Comparison of ENCODE assay signal across 16 cellular contexts in genomic region chr15:97978408-97979130, GRCh38. TPM values are rescaled to one million over a fixed set of nuclear protein-coding genes. Genes with fewer than 3 reads are reported as not detected.
DNase-seq lines count a peak whose midpoint lies in the region; ATAC-seq, FAIRE-seq and TF ChIP-seq lines count a peak whose summit lies in the region.
"Had no signal": no experiment of that assay in that cellular context is flagged by ENCODE, and none has a peak within 500 bp of the region (broad histone marks: within the 10 kb centered on the region; RNA-seq: fewer than 3 reads in every experiment).

No MANE protein-coding gene starts in this region.

- DNase-seq in cardiac muscle cell (ENCODE audit: low read depth in 1 of 2, low spot score in 1 of 2) (peak; percentile 11 to 40), Right ventricle myocardium inferior (ENCODE audit: missing footprints) (no peak), K562 (ENCODE audit: extremely low read depth in 1 of 4, low spot score in 3 of 4) (peak in 2 of 4 experiments; percentile 17 to 36), left kidney (ENCODE audit: low read depth, low spot score) (peak; percentile 57), thoracic aorta (ENCODE audit: low spot score) (no peak), T-helper 2 cell (no peak)
- DNase-seq: activated CD4-positive, alpha-beta T cell treated with anti-CD3 and anti-CD28 coated beads, Interleukin-2, amount 50 U/mL, for 48 hours; DMS 273 treated with DMSO at 0.1 percent for 48 hours; effector memory CD4-positive, alpha-beta T cell; left colon; NCI-H524 had no signal

- H3K27ac ChIP-seq in cardiac muscle cell (peak overlapping the region; percentile 15), K562 (ENCODE audit: extremely low read depth, low read depth, low read length) (no peak overlapping the region), thoracic aorta (no peak overlapping the region)
- H3K27ac ChIP-seq: neural progenitor cell, RWPE1, tibial nerve had no signal

- WGBS in K562 (ENCODE audit: insufficient coverage, low coverage, missing lambda C conversion rate), result 2% methylated on average over 4 of the region's 4 CpGs

- no peak for TF ChIP-seq POLR2A in K562 (conservative IDR thresholded peaks at IDR 0.05)

- H3K79me2 ChIP-seq in K562 (ENCODE audit: control insufficient read depth, insufficient read depth, low read length), result no peaks in the 10 kb centered on the region

- TF ChIP-seq CTCF in cardiac muscle cell (IDR thresholded peaks at IDR 0.05; ENCODE audit: low read depth, low read length), result no peak
- TF ChIP-seq CTCF in K562 (IDR thresholded peaks at IDR 0.05 in 2 of 3, conservative IDR thresholded peaks at IDR 0.05 in 1 of 3; ENCODE audit: insufficient read depth in 2 of 3, low read depth in 1 of 3, low read length in 3 of 3), result no peak
- no peak for TF ChIP-seq CTCF in thoracic aorta (IDR thresholded peaks at IDR 0.05)

- no peaks in the 10 kb centered on the region for H3K27me3 ChIP-seq in cardiac muscle cell
- peaks cover 0 to 8% of the 10 kb centered on the region in 2 experiments; a peak in 1 of 5 replicates for H3K27me3 ChIP-seq in K562 (ENCODE audit: control insufficient read depth in 2 of 2, insufficient read depth in 2 of 2, low read length in 2 of 2)
- no peaks in the 10 kb centered on the region for H3K27me3 ChIP-seq in thoracic aorta (replicated peaks; ENCODE audit: insufficient read depth)
- H3K27me3 ChIP-seq: neural progenitor cell, tibial nerve had no signal

- H3K9ac ChIP-seq in K562 (ENCODE audit: insufficient read depth in 1 of 2, low read depth in 2 of 2, low read length in 2 of 2), result peak overlapping the region in 1 of 2 experiments; percentile 28; a peak in 1 of 4 replicates
- H3K9ac ChIP-seq: neural progenitor cell had no signal

- POLR2A ChIA-PET in K562 (lab: Yijun Ruan, JAX), result interaction anchor here (0.8 to 2.5 kb wide), 5 partner anchors 9 to 42 kb away, joined by 4 to 7 read pairs (median 5); no protein-coding TSS in a partner anchor

- no peaks in the 10 kb centered on the region for H4K20me1 ChIP-seq in K562 (replicated peaks; ENCODE audit: control insufficient read depth, insufficient read depth, low read length)

- no peaks in the 10 kb centered on the region for H3K9me1 ChIP-seq in K562 (ENCODE audit: control insufficient read depth, insufficient read depth, low read length)

- in situ Hi-C loops in K562 (cut with MboI), result no loop called here

- CTCF ChIA-PET in K562 (lab: Yijun Ruan, JAX; ENCODE audit: low intra/inter-chr PET ratio), result no interaction called here

- TF ChIP-seq EP300 in K562 (IDR thresholded peaks at IDR 0.05; ENCODE audit: low read length), result peak; percentile 58; the same call in 1 of the 2 replicates

- H3K4me3 ChIP-seq in cardiac muscle cell (no peak overlapping the region), K562 (no peak overlapping the region), thoracic aorta (no peak overlapping the region)
- H3K4me3 ChIP-seq: neural progenitor cell, tibial nerve had no signal

- BruUV-seq in K562 (replicated peaks; lab: Mats Ljungman, UMichigan), result no TSS peak

- H3K9me3 ChIP-seq in cardiac muscle cell (ENCODE audit: low read depth) (no peaks in the 10 kb centered on the region), K562 (replicated peaks; ENCODE audit: control insufficient read depth, insufficient read depth, low read depth, low read length) (no peaks in the 10 kb centered on the region), thoracic aorta (no peaks in the 10 kb centered on the region)
- H3K9me3 ChIP-seq: tibial nerve had no signal

- no peak for TF ChIP-seq RAD21 in K562 (CRISPR knock-in tag; conservative IDR thresholded peaks at IDR 0.05 in 1 of 2, IDR thresholded peaks at IDR 0.05 in 1 of 2)

- no peaks in the 10 kb centered on the region for H3K36me3 ChIP-seq in cardiac muscle cell
- H3K36me3 ChIP-seq in K562 (ENCODE audit: control insufficient read depth, insufficient read depth, low read length), result no peaks in the 10 kb centered on the region; the same call in 2 of the 3 replicates
- no peaks in the 10 kb centered on the region for H3K36me3 ChIP-seq in thoracic aorta
- H3K36me3 ChIP-seq: neural progenitor cell had no signal

- no peak overlapping the region for H3K4me2 ChIP-seq in K562 (ENCODE audit: insufficient read depth, low read length)
- H3K4me2 ChIP-seq: neural progenitor cell had no signal

- peak; percentile 82 for FAIRE-seq in K562 (lab: Jason Lieb, UNC)

- intact Hi-C loops in Right ventricle myocardium inferior (cut with DNase I) (no loop called here), K562 (cut with micrococcal nuclease) (no loop called here)

- H2AFZ ChIP-seq in K562 (ENCODE audit: low read depth, low read length), result peak overlapping the region; percentile 64; the same call in 1 of the 2 replicates
- H2AFZ ChIP-seq: neural progenitor cell had no signal

- no peak for ATAC-seq in Right ventricle myocardium inferior
- ATAC-seq in K562, result peak; percentile 68
- ATAC-seq in thoracic aorta (ENCODE audit: insufficient number of reproducible peaks, low FRiP score, low read depth), result peak; percentile 56
- no peak for ATAC-seq in HG03565 (IDR thresholded peaks at IDR 0.05; ENCODE audit: unreplicated experiment)
- no peak for ATAC-seq in GM18861 (IDR thresholded peaks at IDR 0.05; ENCODE audit: unreplicated experiment)

- H3K4me1 ChIP-seq in cardiac muscle cell (ENCODE audit: low read depth) (peaks cover 15% of the 10 kb centered on the region), K562 (replicated peaks in 1 of 2; ENCODE audit: control insufficient read depth in 2 of 2, insufficient read depth in 2 of 2, low read length in 2 of 2) (peaks cover 3 to 21% of the 10 kb centered on the region in 2 experiments; a peak in 4 of 5 replicates), thoracic aorta (ENCODE audit: control insufficient read depth in 1 of 2, low read depth in 2 of 2) (no peaks in the 10 kb centered on the region)
- H3K4me1 ChIP-seq: neural progenitor cell, tibial nerve had no signal

TF ChIP-seq in K562, 482 proteins besides CTCF, POLR2A, EP300 and RAD21 (continues in another document):
- TF ChIP-seq COPS2 (conservative IDR thresholded peaks at IDR 0.05) (no peak), AFF1 (IDR thresholded peaks at IDR 0.05; ENCODE audit: low read depth in 1 of 2, partially characterized antibody in 2 of 2) (no peak), MAFG (tag; conservative IDR thresholded peaks at IDR 0.05) (peak; percentile 46), SMARCE1 (IDR thresholded peaks at IDR 0.05) (no peak)

RNA-seq across cellular contexts. Expression of gene ARRDC4, which starts 18.1 kb away (rescaled TPM):
- total RNA-seq in cardiac muscle cell (29.9 and 35.2 TPM in 2 replicates), Right ventricle myocardium inferior (15.9 TPM), K562 (2014; rRNA removed) (12.0 and 12.8 TPM in 2 replicates), K562 (2014; rRNA removed; fragmentation: Illumina TruSeq; extraction: Trizol) (15.8 and 21.2 TPM in 2 replicates), K562 (2015; rRNA removed; fragmentation: Illumina TruSeq; extraction: Trizol) (13.5 and 16.1 TPM in 2 replicates), K562 (2021) (11.4 and 15.8 TPM in 2 replicates), thoracic aorta (10 to 100 TPM; 18.8 to 31.0 TPM)
- polyA plus RNA-seq in cardiac muscle cell (24.7 and 25.2 TPM in 2 replicates), K562 (2011; rRNA removed) (9.0 and 13.7 TPM in 2 replicates), K562 (2014; fragmentation: Illumina TruSeq; extraction: Trizol) (14.9 and 15.5 TPM in 2 replicates), K562 (2014; fragmentation: Nextera tagmentation; extraction: Ambion mirVana) (1 to 10 TPM; 4.3 to 4.8 TPM), K562 (2014; rRNA removed) (14.4 and 15.0 TPM in 2 replicates)
- 6.3 and 18.9 TPM in 2 replicates for total RNA-seq in K562 (2011; cell fraction: chromatin; rRNA removed; ENCODE audit: low replicate concordance)
- total RNA-seq in K562 (2011; cell fraction: nucleolus; rRNA removed), result 4.2 and 5.5 TPM in 2 replicates
- total RNA-seq in K562 (2011; cell fraction: nucleoplasm; rRNA removed), result 9.4 and 9.5 TPM in 2 replicates
- polyA plus RNA-seq in K562 (2011; cell fraction: cytosol; rRNA removed), result 5.5 and 6.0 TPM in 2 replicates
- 10.7 and 12.0 TPM in 2 replicates for polyA plus RNA-seq in K562 (2011; cell fraction: nucleus; rRNA removed)
- polyA plus RNA-seq in K562 (2012), result 13.4 and 28.2 TPM in 2 replicates
- polyA minus RNA-seq in K562 (2011; rRNA and poly(A)+ RNA removed), result 8.7 and 10.8 TPM in 2 replicates
- 4.1 and 5.2 TPM in 2 replicates for polyA minus RNA-seq in K562 (2011; cell fraction: cytosol; rRNA and poly(A)+ RNA removed)
- polyA minus RNA-seq in K562 (2011; cell fraction: nucleus; rRNA and poly(A)+ RNA removed), result 5.5 and 7.9 TPM in 2 replicates

Comparison
In these comparisons a context has a peak if more than half of its experiments do, and no peak if none do; other contexts are left out.
1. DNase-seq: peak in cardiac muscle cell (2 of 2) and left kidney (single experiment); none in Right ventricle myocardium inferior (single experiment), thoracic aorta (single experiment) and T-helper 2 cell (0 of 5).
2. ATAC-seq: peak in K562 (single experiment) and thoracic aorta (single experiment); none in Right ventricle myocardium inferior (single experiment), HG03565 (single experiment) and GM18861 (single experiment).